Comparison of ENCODE assay signal across 31 cellular contexts in genomic region chr10:94485094-94485493, GRCh38.
"Had no signal": no experiment of that assay in that cellular context is flagged by ENCODE, and none has a peak within 500 bp of the region (broad histone marks: within the 10 kb centered on the region; RNA-seq: fewer than 3 reads in every experiment).

No MANE protein-coding gene starts in this region.

- H3K4me3 ChIP-seq: ascending aorta, breast epithelium, cardiac muscle cell, colonic mucosa had no signal

- H3K27me3 Mint-ChIP-seq: brain had no signal

- H3K27ac ChIP-seq: ascending aorta, breast epithelium, cardiac muscle cell, colonic mucosa had no signal

- DNase-seq: activated CD4-positive, alpha-beta memory T cell treated with anti-CD3 and anti-CD28 coated beads for 36 hours; activated CD4-positive, alpha-beta T cell treated with anti-CD3 and anti-CD28 coated beads for 36 hours; activated CD4-positive, alpha-beta T cell treated with anti-CD3 and anti-CD28 coated beads, Interleukin-2, amount 10 ng/mL, durations not matched to agents 24 days and 14 days; activated CD4-positive, CD25-positive, alpha-beta regulatory T cell; activated CD4-positive, CD25-positive, alpha-beta regulatory T cell treated with anti-CD3 and anti-CD28 coated beads, Interleukin-2, amount 50 U/mL, for 72 hours; activated CD8-positive, alpha-beta memory T cell treated with anti-CD3 and anti-CD28 coated beads, Interleukin-2, amount 10 ng/mL, durations not matched to agents 7 days and 5 days; activated CD8-positive, alpha-beta memory T cell treated with anti-CD3 and anti-CD28 coated beads, Interleukin-2, amount 50 U/mL, for 4 hours; activated CD8-positive, alpha-beta T cell treated with anti-CD3 and anti-CD28 coated beads, Interleukin-2, amount 10 ng/mL, durations not matched to agents 7 days and 5 days; activated effector memory CD4-positive, alpha-beta T cell treated with anti-CD3 and anti-CD28 coated beads, Interleukin-2, amount 50 U/mL, for 16 hours; activated naive CD4-positive, alpha-beta T cell treated with anti-CD3 and anti-CD28 coated beads for 36 hours; activated naive CD8-positive, alpha-beta T cell treated with anti-CD3 and anti-CD28 coated beads, Interleukin-2, amount 10 ng/mL, durations not matched to agents 7 days and 5 days; activated T-cell treated with anti-CD3 and anti-CD28 coated beads, Interleukin-2, amount 50 U/mL, for 1 hour; activated T-cell treated with anti-CD3 and anti-CD28 coated beads, Interleukin-2, amount 50 U/mL, for 48 hours; central memory CD4-positive, alpha-beta T cell; cerebellar nuclear complex; colonic mucosa; effector CD8-positive, alpha-beta T cell; endodermal cell; foreskin fibroblast; head of caudate nucleus; T-helper 17 cell; T1000 had no signal

- H3K36me3 Mint-ChIP-seq: activated CD8-positive, alpha-beta memory T cell treated with anti-CD3 and anti-CD28 coated beads, Interleukin-2, amount 10 ng/mL, durations not matched to agents 7 days and 5 days; activated naive CD4-positive, alpha-beta T cell treated with anti-CD3 and anti-CD28 coated beads, Interleukin-2, amount 50 U/mL, for 72 hours; activated naive CD8-positive, alpha-beta T cell treated with anti-CD3 and anti-CD28 coated beads, Interleukin-2, amount 10 ng/mL, durations not matched to agents 7 days and 5 days had no signal

- H3K36me3 ChIP-seq: ascending aorta, breast epithelium, cardiac muscle cell, colonic mucosa had no signal

- H3K27me3 ChIP-seq: ascending aorta, breast epithelium, cardiac muscle cell, colonic mucosa had no signal

- H3K4me3 Mint-ChIP-seq: activated CD4-positive, alpha-beta memory T cell treated with anti-CD3 and anti-CD28 coated beads for 36 hours; activated CD4-positive, alpha-beta T cell treated with anti-CD3 and anti-CD28 coated beads for 36 hours; activated CD4-positive, alpha-beta T cell treated with anti-CD3 and anti-CD28 coated beads, Interleukin-2, amount 10 ng/mL, durations not matched to agents 24 days and 14 days; activated CD8-positive, alpha-beta memory T cell treated with anti-CD3 and anti-CD28 coated beads, Interleukin-2, amount 10 ng/mL, durations not matched to agents 7 days and 5 days; activated CD8-positive, alpha-beta T cell treated with anti-CD3 and anti-CD28 coated beads, Interleukin-2, amount 10 ng/mL, durations not matched to agents 7 days and 5 days; activated naive CD4-positive, alpha-beta T cell treated with anti-CD3 and anti-CD28 coated beads for 36 hours; activated naive CD8-positive, alpha-beta T cell treated with anti-CD3 and anti-CD28 coated beads, Interleukin-2, amount 10 ng/mL, durations not matched to agents 7 days and 5 days; activated T-helper 1 cell treated with anti-CD3 and anti-CD28 coated beads, Interleukin-12 subunit alpha, Interleukin-12 subunit beta, Interleukin-2, Interleukin-4 antibody, amounts not matched to agents 30 ng/mL and 10 ng/mL and 1 ng/mL, durations not matched to agents 14 hours and 24 hours and 36 hours; brain; endodermal cell; T-helper 17 cell; T-helper 2 cell treated with Interferon-gamma antibody and Interleukin-4, amounts not matched to agents 5 μg/mL and 100 μg/mL, for 36 hours had no signal

- H3K9me3 Mint-ChIP-seq: activated CD4-positive, alpha-beta T cell treated with anti-CD3 and anti-CD28 coated beads, Interleukin-2, amount 10 ng/mL, durations not matched to agents 24 days and 14 days had no signal

- ATAC-seq: activated CD4-positive, alpha-beta T cell treated with anti-CD3 and anti-CD28 coated beads for 36 hours; activated CD8-positive, alpha-beta memory T cell treated with anti-CD3 and anti-CD28 coated beads, Interleukin-2, amount 10 ng/mL, durations not matched to agents 7 days and 5 days; activated CD8-positive, alpha-beta T cell treated with anti-CD3 and anti-CD28 coated beads, Interleukin-2, amount 10 ng/mL, durations not matched to agents 7 days and 5 days; activated naive CD4-positive, alpha-beta T cell treated with anti-CD3 and anti-CD28 coated beads, Interleukin-2, amount 50 U/mL, for 72 hours; esophagus mucosa; T-helper 17 cell had no signal

- H3K9me3 ChIP-seq: colonic mucosa had no signal

- H3K4me1 Mint-ChIP-seq: activated CD4-positive, alpha-beta T cell treated with anti-CD3 and anti-CD28 coated beads for 36 hours; activated CD4-positive, alpha-beta T cell treated with anti-CD3 and anti-CD28 coated beads, Interleukin-2, amount 10 ng/mL, durations not matched to agents 24 days and 14 days; activated CD8-positive, alpha-beta memory T cell treated with anti-CD3 and anti-CD28 coated beads, Interleukin-2, amount 10 ng/mL, durations not matched to agents 7 days and 5 days; activated naive CD8-positive, alpha-beta T cell treated with anti-CD3 and anti-CD28 coated beads, Interleukin-2, amount 10 ng/mL, durations not matched to agents 7 days and 5 days; brain; T-helper 17 cell had no signal

- H3K27ac Mint-ChIP-seq: activated CD4-positive, alpha-beta memory T cell treated with anti-CD3 and anti-CD28 coated beads for 36 hours; activated CD4-positive, alpha-beta T cell treated with anti-CD3 and anti-CD28 coated beads for 36 hours; activated CD4-positive, alpha-beta T cell treated with anti-CD3 and anti-CD28 coated beads, Interleukin-2, amount 10 ng/mL, durations not matched to agents 24 days and 14 days; activated CD8-positive, alpha-beta memory T cell treated with anti-CD3 and anti-CD28 coated beads, Interleukin-2, amount 10 ng/mL, durations not matched to agents 7 days and 5 days; activated CD8-positive, alpha-beta T cell treated with anti-CD3 and anti-CD28 coated beads, Interleukin-2, amount 10 ng/mL, durations not matched to agents 7 days and 5 days; activated naive CD4-positive, alpha-beta T cell treated with anti-CD3 and anti-CD28 coated beads for 36 hours; activated naive CD4-positive, alpha-beta T cell treated with anti-CD3 and anti-CD28 coated beads, Interleukin-2, amount 50 U/mL, for 72 hours; activated naive CD8-positive, alpha-beta T cell treated with anti-CD3 and anti-CD28 coated beads, Interleukin-2, amount 10 ng/mL, durations not matched to agents 7 days and 5 days; activated T-helper 1 cell treated with anti-CD3 and anti-CD28 coated beads, Interleukin-12 subunit alpha, Interleukin-12 subunit beta, Interleukin-2, Interleukin-4 antibody, amounts not matched to agents 30 ng/mL and 10 ng/mL and 1 ng/mL, durations not matched to agents 14 hours and 24 hours and 36 hours; activated T-helper 2 cell treated with anti-CD3 and anti-CD28 coated beads, Interferon-gamma antibody, Interleukin-2, Interleukin-4, amounts not matched to agents 10 μg/mL and 5 μg/mL and 100 μg/mL, durations not matched to agents 14 hours and 24 hours and 36 hours; brain; endodermal cell; T-helper 17 cell; T-helper 2 cell treated with Interferon-gamma antibody and Interleukin-4, amounts not matched to agents 5 μg/mL and 100 μg/mL, for 36 hours had no signal

- H3K4me1 ChIP-seq: ascending aorta, breast epithelium, colonic mucosa had no signal
